17 cellular contexts compared by ENCODE assay signal in genomic region chr1:6738987-6739386, GRCh38. TPM values are rescaled to one million over a fixed set of nuclear protein-coding genes. Genes with fewer than 3 reads are reported as not detected.
DNase-seq lines count a peak whose midpoint lies in the region; FAIRE-seq and TF ChIP-seq lines count a peak whose summit lies in the region.
"Had no signal": no experiment of that assay in that cellular context is flagged by ENCODE, and none has a peak within 500 bp of the region (broad histone marks: within the 10 kb centered on the region; RNA-seq: fewer than 3 reads in every experiment).

No MANE protein-coding gene starts in this region.

- CTCF ChIA-PET in RWPE1 (lab: Yijun Ruan, JAX): no interaction called here

- H3K4me3 ChIP-seq in kidney (ENCODE audit: low read length in 2 of 2): no peak overlapping the region

- H3K27ac ChIP-seq in RWPE1: peak overlapping the region; percentile 24
- no peak overlapping the region for H3K27ac ChIP-seq in kidney (ENCODE audit: low read depth in 2 of 2, low read length in 2 of 2)

- FAIRE-seq in kidney (lab: Jason Lieb, UNC): no peak
- FAIRE-seq: A204.1, D721Med, H1 had no signal

- TF ChIP-seq CTCF in RWPE1 (conservative IDR thresholded peaks at IDR 0.05; ENCODE audit: low read depth) (no peak), kidney (IDR thresholded peaks at IDR 0.05; ENCODE audit: borderline replicate concordance, extremely low read depth, insufficient read depth) (no peak)

- H3K36me3 ChIP-seq in kidney (ENCODE audit: control insufficient read depth in 1 of 2, insufficient read depth in 2 of 2, low read length in 2 of 2): no peaks in the 10 kb centered on the region
- H3K36me3 ChIP-seq: BE2C had no signal

- H3K4me1 ChIP-seq in kidney (ENCODE audit: control insufficient read depth in 1 of 2, insufficient read depth in 1 of 2, low read depth in 1 of 2, low read length in 2 of 2): peaks cover 0 to 3% of the 10 kb centered on the region in 2 donors
- H3K4me1 ChIP-seq: BE2C, Caco-2 had no signal

- intact Hi-C loops in kidney (cut with DNase I): no loop called here

- H3K9me3 ChIP-seq in kidney (ENCODE audit: control insufficient read depth in 1 of 2, low read length in 2 of 2): no peaks in the 10 kb centered on the region
- H3K9me3 ChIP-seq: BE2C, Caco-2 had no signal

- DNase-seq in HT1080 (ENCODE audit: low read depth) (peak; percentile 41), RWPE1 (ENCODE audit: low spot score) (no peak), kidney (peak; percentile 15), CD1c-positive myeloid dendritic cell (ENCODE audit: extremely low spot score) (no peak), HPDE6-E6E7 (ENCODE audit: extremely low spot score) (no peak), DMS79 (lab: John Stamatoyannopoulos, UW) (no peak)
- no peak for DNase-seq in stimulated activated CD8-positive, alpha-beta memory T cell treated with anti-CD3 and anti-CD28 coated beads, Interleukin-4, amount 100 ng/mL, for 48 hours
- DNase-seq: ACHN; BE2C; C1 segment of cervical spinal cord; Caco-2; CD4-positive, alpha-beta T cell; GF-D8; H9 had no signal

- no peak overlapping the region for H3K9ac ChIP-seq in kidney (ENCODE audit: low read length in 2 of 2)

- POLR2A ChIA-PET in RWPE1 (lab: Yijun Ruan, JAX; ENCODE audit: low non-redundant PET): no interaction called here

RNA-seq across cellular contexts. Expression of gene DNAJC11, which starts 37.4 kb away (rescaled TPM):
- 40.6 and 44.7 TPM in 2 replicates for total RNA-seq in HT1080 (2014; rRNA removed; shearing (Covaris generic))
- 39.7 and 40.5 TPM in 2 replicates for polyA plus RNA-seq in HT1080 (2015; cell fraction: cytosol; rRNA removed)
- polyA plus RNA-seq in HT1080 (2015; cell fraction: nucleus; rRNA removed): 72.2 and 80.9 TPM in 2 replicates
- total RNA-seq in kidney: 44.6 TPM
- 49.8 TPM for polyA plus RNA-seq in kidney (ENCODE audit: insufficient read depth, low read depth, low replicate concordance)

RNA-seq across cellular contexts. Expression of gene CAMTA1, which starts 46.3 kb away (rescaled TPM):
- 48.1 and 59.2 TPM in 2 replicates for total RNA-seq in HT1080 (2014; rRNA removed; shearing (Covaris generic))
- 118 and 132 TPM in 2 replicates for polyA plus RNA-seq in HT1080 (2015; cell fraction: cytosol; rRNA removed)
- 26.7 and 31.8 TPM in 2 replicates for polyA plus RNA-seq in HT1080 (2015; cell fraction: nucleus; rRNA removed)
- 79.0 TPM for total RNA-seq in kidney
- 170 TPM for polyA plus RNA-seq in kidney (ENCODE audit: insufficient read depth, low read depth, low replicate concordance)

Comparison
In these comparisons a context has a peak if more than half of its experiments do, and no peak if none do; other contexts are left out.
1. DNase-seq: peak in HT1080 (single experiment) and kidney (single experiment); none in RWPE1 (single experiment), CD1c-positive myeloid dendritic cell (single experiment), HPDE6-E6E7 (single experiment), DMS79 (single experiment) and stimulated activated CD8-positive, alpha-beta memory T cell treated with anti-CD3 and anti-CD28 coated beads, Interleukin-4, amount 100 ng/mL, for 48 hours (single experiment).